1 cellular context compared by ENCODE assay signal in genomic region chr1:226870026-226870322, GRCh38.
A peak's percentile ranks its signal among the peaks of the same experiment; 100 is the strongest.
TF ChIP-seq lines count a peak whose summit lies in the region.

No MANE protein-coding gene starts in this region.

TF ChIP-seq in K562, 482 proteins besides CTCF, POLR2A, EP300 and RAD21 (continued from another document):
- TF ChIP-seq RREB1 (CRISPR knock-in tag; IDR thresholded peaks at IDR 0.05) (no peak), ZBTB40 (IDR thresholded peaks at IDR 0.05) (peak; percentile 48; the same call in 1 of the 2 replicates), ZBTB40 (CRISPR knock-in tag; IDR thresholded peaks at IDR 0.05) (no peak), THRAP3 (IDR thresholded peaks at IDR 0.05; ENCODE audit: borderline replicate concordance) (no peak), TEAD4 (IDR thresholded peaks at IDR 0.05; ENCODE audit: low read length) (no peak), TEAD4 (CRISPR knock-in tag; IDR thresholded peaks at IDR 0.05; ENCODE audit: borderline replicate concordance) (peak; percentile 16; the same call in 1 of the 2 replicates), NCOA1 (IDR thresholded peaks at IDR 0.05; ENCODE audit: low read depth) (no peak), NFIC (IDR thresholded peaks at IDR 0.05) (no peak), FOXA3 (CRISPR knock-in tag; conservative IDR thresholded peaks at IDR 0.05 in 1 of 2, IDR thresholded peaks at IDR 0.05 in 1 of 2) (0 out of 4 replicates have a peak, but pooled peaks of 1 of the 2 experiments have one; percentile 33), ARNT (IDR thresholded peaks at IDR 0.05) (no peak)
TF ChIP-seq in K562: peak in this region for 4.
